In the genomic region with DNA sequence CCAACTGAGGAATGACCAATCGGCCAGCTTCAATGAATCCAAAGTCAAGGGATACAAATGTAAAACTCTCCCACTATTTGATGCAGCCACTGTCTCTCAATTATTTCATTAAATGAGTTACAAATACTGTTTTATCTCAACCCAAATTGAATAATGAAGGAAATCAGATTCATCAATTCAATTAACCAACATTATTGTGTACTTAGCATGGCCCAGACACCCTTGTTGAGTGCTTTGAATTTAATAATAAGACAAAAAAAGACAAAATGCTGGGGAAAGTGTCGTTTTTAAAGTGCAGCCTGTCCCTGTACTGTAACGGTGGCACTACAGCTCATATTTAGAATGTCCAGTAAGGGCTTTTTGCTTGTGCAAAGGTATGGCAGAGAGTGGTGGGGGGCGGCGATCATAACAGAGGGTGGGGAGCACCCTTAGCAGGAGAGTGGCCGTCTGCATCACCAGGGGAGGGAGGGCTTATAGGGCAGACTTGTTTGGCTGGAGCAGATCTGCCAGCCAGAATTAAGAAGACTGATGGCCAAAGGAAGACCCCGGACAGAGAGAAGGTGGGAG, we compare ENCODE assay signal across 2 cellular contexts.
TF ChIP-seq lines count a peak whose summit lies in the region.

No MANE protein-coding gene starts in this region.

TF ChIP-seq in SK-N-SH, 30 proteins besides CTCF, POLR2A, EP300 and RAD21:
- TF ChIP-seq MXI1 (IDR thresholded peaks at IDR 0.05; ENCODE audit: low read depth, low read length), result peak; percentile 53; the same call in 1 of the 2 replicates
- TF ChIP-seq POLR2AphosphoS5 (IDR thresholded peaks at IDR 0.05; ENCODE audit: low read depth, low read length), result no peak
- peak; percentile 84 for TF ChIP-seq FOXJ3 (CRISPR knock-in tag; IDR thresholded peaks at IDR 0.05)
- peak; percentile 48 for TF ChIP-seq TCF12 (IDR thresholded peaks at IDR 0.05)
- TF ChIP-seq RCOR1 (IDR thresholded peaks at IDR 0.05; ENCODE audit: low read length), result peak; percentile 97
- peak; percentile 93 for TF ChIP-seq GATA2 (CRISPR knock-in tag; IDR thresholded peaks at IDR 0.05)
- TF ChIP-seq, protein P1, sequence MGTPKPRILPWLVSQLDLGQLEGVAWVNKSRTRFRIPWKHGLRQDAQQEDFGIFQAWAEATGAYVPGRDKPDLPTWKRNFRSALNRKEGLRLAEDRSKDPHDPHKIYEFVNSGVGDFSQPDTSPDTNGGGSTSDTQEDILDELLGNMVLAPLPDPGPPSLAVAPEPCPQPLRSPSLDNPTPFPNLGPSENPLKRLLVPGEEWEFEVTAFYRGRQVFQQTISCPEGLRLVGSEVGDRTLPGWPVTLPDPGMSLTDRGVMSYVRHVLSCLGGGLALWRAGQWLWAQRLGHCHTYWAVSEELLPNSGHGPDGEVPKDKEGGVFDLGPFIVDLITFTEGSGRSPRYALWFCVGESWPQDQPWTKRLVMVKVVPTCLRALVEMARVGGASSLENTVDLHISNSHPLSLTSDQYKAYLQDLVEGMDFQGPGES (IDR thresholded peaks at IDR 0.05; ENCODE audit: low read depth, low read length), result no peak
- peak; percentile 84 for TF ChIP-seq CHD2 (IDR thresholded peaks at IDR 0.05; ENCODE audit: low read length, partially characterized antibody)
- peak; percentile 85 for TF ChIP-seq TEAD4 (IDR thresholded peaks at IDR 0.05; ENCODE audit: borderline replicate concordance, insufficient read depth)

TF ChIP-seq in K562, 482 proteins besides CTCF, POLR2A, EP300 and RAD21:
- TF ChIP-seq, protein P2, sequence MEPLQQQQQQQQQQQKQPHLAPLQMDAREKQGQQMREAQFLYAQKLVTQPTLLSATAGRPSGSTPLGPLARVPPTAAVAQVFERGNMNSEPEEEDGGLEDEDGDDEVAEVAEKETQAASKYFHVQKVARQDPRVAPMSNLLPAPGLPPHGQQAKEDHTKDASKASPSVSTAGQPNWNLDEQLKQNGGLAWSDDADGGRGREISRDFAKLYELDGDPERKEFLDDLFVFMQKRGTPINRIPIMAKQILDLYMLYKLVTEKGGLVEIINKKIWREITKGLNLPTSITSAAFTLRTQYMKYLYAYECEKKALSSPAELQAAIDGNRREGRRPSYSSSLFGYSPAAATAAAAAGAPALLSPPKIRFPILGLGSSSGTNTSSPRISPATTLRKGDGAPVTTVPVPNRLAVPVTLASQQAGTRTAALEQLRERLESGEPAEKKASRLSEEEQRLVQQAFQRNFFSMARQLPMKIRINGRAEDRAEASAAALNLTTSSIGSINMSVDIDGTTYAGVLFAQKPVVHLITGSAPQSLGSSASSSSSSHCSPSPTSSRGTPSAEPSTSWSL (CRISPR knock-in tag; IDR thresholded peaks at IDR 0.05; ENCODE audit: borderline replicate concordance), result no peak
- TF ChIP-seq NCOA4 (IDR thresholded peaks at IDR 0.05; ENCODE audit: partially characterized antibody) (no peak), ZNF282 (CRISPR knock-in tag; IDR thresholded peaks at IDR 0.05) (no peak), NEUROD1 (IDR thresholded peaks at IDR 0.05; ENCODE audit: borderline replicate concordance, low read depth, low read length, partially characterized antibody) (no peak), SMARCB1 (IDR thresholded peaks at IDR 0.05; ENCODE audit: insufficient read length, low read depth) (no peak), SIN3A (IDR thresholded peaks at IDR 0.05; ENCODE audit: borderline replicate concordance in 2 of 2, control insufficient read depth in 1 of 2, low read depth in 2 of 2, low read length in 2 of 2) (no peak), HMG20A (CRISPR knock-in tag; conservative IDR thresholded peaks at IDR 0.05) (no peak), HDAC1 (IDR thresholded peaks at IDR 0.05) (no peak), ETV6 (IDR thresholded peaks at IDR 0.05; ENCODE audit: borderline replicate concordance in 1 of 2, low read depth in 2 of 2, low read length in 1 of 2) (no peak), ETV6 (CRISPR knock-in tag; IDR thresholded peaks at IDR 0.05; ENCODE audit: borderline replicate concordance) (no peak), CREBBP (IDR thresholded peaks at IDR 0.05; ENCODE audit: low read depth, low read length) (no peak), KDM4B (IDR thresholded peaks at IDR 0.05; ENCODE audit: borderline replicate concordance in 2 of 2, low read depth in 1 of 2) (no peak)
- TF ChIP-seq, protein P3, sequence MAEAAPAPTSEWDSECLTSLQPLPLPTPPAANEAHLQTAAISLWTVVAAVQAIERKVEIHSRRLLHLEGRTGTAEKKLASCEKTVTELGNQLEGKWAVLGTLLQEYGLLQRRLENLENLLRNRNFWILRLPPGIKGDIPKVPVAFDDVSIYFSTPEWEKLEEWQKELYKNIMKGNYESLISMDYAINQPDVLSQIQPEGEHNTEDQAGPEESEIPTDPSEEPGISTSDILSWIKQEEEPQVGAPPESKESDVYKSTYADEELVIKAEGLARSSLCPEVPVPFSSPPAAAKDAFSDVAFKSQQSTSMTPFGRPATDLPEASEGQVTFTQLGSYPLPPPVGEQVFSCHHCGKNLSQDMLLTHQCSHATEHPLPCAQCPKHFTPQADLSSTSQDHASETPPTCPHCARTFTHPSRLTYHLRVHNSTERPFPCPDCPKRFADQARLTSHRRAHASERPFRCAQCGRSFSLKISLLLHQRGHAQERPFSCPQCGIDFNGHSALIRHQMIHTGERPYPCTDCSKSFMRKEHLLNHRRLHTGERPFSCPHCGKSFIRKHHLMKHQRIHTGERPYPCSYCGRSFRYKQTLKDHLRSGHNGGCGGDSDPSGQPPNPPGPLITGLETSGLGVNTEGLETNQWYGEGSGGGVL (CRISPR knock-in tag; IDR thresholded peaks at IDR 0.05), result no peak
- TF ChIP-seq, protein P4, sequence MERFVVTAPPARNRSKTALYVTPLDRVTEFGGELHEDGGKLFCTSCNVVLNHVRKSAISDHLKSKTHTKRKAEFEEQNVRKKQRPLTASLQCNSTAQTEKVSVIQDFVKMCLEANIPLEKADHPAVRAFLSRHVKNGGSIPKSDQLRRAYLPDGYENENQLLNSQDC (CRISPR knock-in tag; IDR thresholded peaks at IDR 0.05), result no peak
- TF ChIP-seq, protein P5, sequence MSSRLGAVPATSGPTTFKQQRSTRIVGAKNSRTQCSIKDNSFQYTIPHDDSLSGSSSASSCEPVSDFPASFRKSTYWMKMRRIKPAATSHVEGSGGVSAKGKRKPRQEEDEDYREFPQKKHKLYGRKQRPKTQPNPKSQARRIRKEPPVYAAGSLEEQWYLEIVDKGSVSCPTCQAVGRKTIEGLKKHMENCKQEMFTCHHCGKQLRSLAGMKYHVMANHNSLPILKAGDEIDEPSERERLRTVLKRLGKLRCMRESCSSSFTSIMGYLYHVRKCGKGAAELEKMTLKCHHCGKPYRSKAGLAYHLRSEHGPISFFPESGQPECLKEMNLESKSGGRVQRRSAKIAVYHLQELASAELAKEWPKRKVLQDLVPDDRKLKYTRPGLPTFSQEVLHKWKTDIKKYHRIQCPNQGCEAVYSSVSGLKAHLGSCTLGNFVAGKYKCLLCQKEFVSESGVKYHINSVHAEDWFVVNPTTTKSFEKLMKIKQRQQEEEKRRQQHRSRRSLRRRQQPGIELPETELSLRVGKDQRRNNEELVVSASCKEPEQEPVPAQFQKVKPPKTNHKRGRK (tag; IDR thresholded peaks at IDR 0.05), result no peak
